ENCODE assay signal across 19 cellular contexts in the genomic region with DNA sequence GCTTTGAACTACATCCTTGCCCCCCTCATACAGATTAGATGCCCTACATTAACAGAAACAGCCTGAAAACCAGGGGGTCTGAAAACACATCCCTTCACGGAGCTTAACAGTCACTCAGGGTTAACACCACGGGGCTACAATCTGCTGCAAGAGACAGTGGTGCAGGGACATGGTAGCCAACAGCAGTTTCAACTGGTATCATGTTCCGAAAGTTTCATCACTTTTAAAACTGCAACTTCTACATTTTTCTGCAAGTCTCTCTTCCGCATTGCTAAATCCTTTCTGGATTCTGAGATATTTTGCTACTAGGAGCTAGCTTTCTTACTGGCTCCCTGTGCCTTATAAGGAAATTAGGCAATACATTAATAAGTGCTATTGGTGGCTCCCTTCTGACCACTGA.
A peak's percentile ranks its signal among the peaks of the same experiment; 100 is the strongest.
DNase-seq lines count a peak whose midpoint lies in the region; ATAC-seq and TF ChIP-seq lines count a peak whose summit lies in the region.
"Had no signal": no experiment of that assay in that cellular context is flagged by ENCODE, and none has a peak within 500 bp of the region (broad histone marks: within the 10 kb centered on the region; RNA-seq: fewer than 3 reads in every experiment).

No MANE protein-coding gene starts in this region.

- no peak overlapping the region for H3K14ac ChIP-seq in IMR-90 (replicated peaks; ENCODE audit: low read depth, low read length)

- H2AFZ ChIP-seq in IMR-90 (replicated peaks; ENCODE audit: low read length, poor library complexity) (no peak overlapping the region), smooth muscle cell (ENCODE audit: low read depth) (no peak overlapping the region)

- TF ChIP-seq EP300 in gastroesophageal sphincter (IDR thresholded peaks at IDR 0.05), result no peak

- H3K23ac ChIP-seq in IMR-90 (ENCODE audit: low read depth, low read length), result no peak overlapping the region

- 75% methylated on average over 2 of the region's 4 CpGs; no CpG with 5 or more reads in 1 of the 2 experiments for WGBS in IMR-90 (ENCODE audit: extremely low coverage in 2 of 2, insufficient read length in 1 of 2), 2 experiments
- 74 to 85% methylated on average over 3 to 4 of the region's 4 CpGs for WGBS in gastroesophageal sphincter (ENCODE audit: low coverage in 1 of 2), 2 donors
- WGBS in smooth muscle cell (ENCODE audit: low lambda C conversion rate), result 28% methylated on average over 4 of the region's 4 CpGs

- BruUV-seq in IMR-90 (replicated peaks; lab: Mats Ljungman, UMichigan), result no TSS peak

- H3K9ac ChIP-seq in IMR-90 (ENCODE audit: low read depth, low read length) (no peak overlapping the region), smooth muscle cell (ENCODE audit: low read depth) (no peak overlapping the region)
- H3K9ac ChIP-seq: BLaER1 treated with 17β-estradiol and CSF1 and Interleukin-3, amounts not matched to agents 10 nM and 100 nM had no signal

- H3K4me3 ChIP-seq in IMR-90 (ENCODE audit: insufficient read depth, low read depth, low read length) (no peak overlapping the region), gastroesophageal sphincter (no peak overlapping the region), smooth muscle cell (no peak overlapping the region)
- H3K4me3 ChIP-seq: BLaER1 treated with 17β-estradiol and CSF1 and Interleukin-3, amounts not matched to agents 10 nM and 100 nM; esophagus muscularis mucosa; right lobe of liver had no signal

- peaks cover 7% of the 10 kb centered on the region for H3K9me1 ChIP-seq in IMR-90 (ENCODE audit: insufficient read depth, low read length)

- H3K27me3 ChIP-seq in IMR-90 (ENCODE audit: control insufficient read depth, insufficient read depth, low read length) (no peaks in the 10 kb centered on the region), gastroesophageal sphincter (no peaks in the 10 kb centered on the region), smooth muscle cell (ENCODE audit: low read depth) (no peaks in the 10 kb centered on the region)
- H3K27me3 ChIP-seq: BLaER1 treated with 17β-estradiol and CSF1 and Interleukin-3, amounts not matched to agents 10 nM and 100 nM; esophagus muscularis mucosa; right lobe of liver had no signal

- H3K27ac ChIP-seq in IMR-90 (ENCODE audit: insufficient read depth, low read length) (no peak overlapping the region), gastroesophageal sphincter (no peak overlapping the region), smooth muscle cell (ENCODE audit: low read depth) (peak overlapping the region; percentile 41)
- H3K27ac ChIP-seq: BLaER1 treated with 17β-estradiol and CSF1 and Interleukin-3, amounts not matched to agents 10 nM and 100 nM; esophagus muscularis mucosa; right lobe of liver had no signal

- TF ChIP-seq POLR2A in IMR-90 (IDR thresholded peaks at IDR 0.05; ENCODE audit: low read depth, low read length) (no peak), gastroesophageal sphincter (IDR thresholded peaks at IDR 0.05) (no peak)

- H3K56ac ChIP-seq in IMR-90 (ENCODE audit: extremely low read depth, insufficient read depth, low read length), result no peak overlapping the region

- dilution Hi-C loops in IMR-90 (cut with HindIII; ENCODE audit: low sequenced_read_pairs, unreplicated experiment), result no loop called here

- CTCF ChIA-PET in IMR-90 (lab: Yijun Ruan, JAX), result interaction anchor here (0.6 to 1.6 kb wide), 5 partner anchors 9 to 257 kb away, joined by 3 to 7 read pairs (median 4); no protein-coding TSS in a partner anchor

- H3K79me1 ChIP-seq in IMR-90 (ENCODE audit: low read depth in 1 of 2, low read length in 2 of 2), result peaks cover 9 to 45% of the 10 kb centered on the region in 2 experiments

- H4K8ac ChIP-seq in IMR-90 (ENCODE audit: low read depth in 2 of 2, low read length in 2 of 2), result no peak overlapping the region

- no peaks in the 10 kb centered on the region for H3F3A ChIP-seq in smooth muscle cell (ENCODE audit: low read depth)

- no peak overlapping the region for H2AK9ac ChIP-seq in IMR-90 (replicated peaks; ENCODE audit: low read depth, low read length, poor library complexity)

- H2BK15ac ChIP-seq in IMR-90 (ENCODE audit: low read depth, low read length), result no peak overlapping the region

- H3K4me2 ChIP-seq in IMR-90 (ENCODE audit: low read depth, low read length) (no peak overlapping the region; the same call in 1 of the 2 replicates), smooth muscle cell (peak overlapping the region; percentile 82)

- DNase-seq in IMR-90 (no peak), SIG-M5 treated with dmso at 0.1 percent for 504 hours (lab: John Stamatoyannopoulos, UW; ENCODE audit: unreplicated experiment) (peak; percentile 89), smooth muscle cell (lab: John Stamatoyannopoulos, UW; ENCODE audit: unreplicated experiment) (no peak)
- DNase-seq: activated CD8-positive, alpha-beta T cell treated with anti-CD3 and anti-CD28 coated beads for 36 hours; anterior cingulate cortex; DMS79; HCEC 1CT; NCI-H146; OCI-M1; right lobe of liver; stimulated activated CD4-positive, alpha-beta T cell treated with anti-CD3 and anti-CD28 coated beads, Interleukin-4, amount 100 ng/mL, for 4 hours had no signal

- H2AK5ac ChIP-seq in IMR-90 (ENCODE audit: low read depth, low read length), result no peak overlapping the region

- POLR2A ChIA-PET in IMR-90 (lab: Charles Lee; ENCODE audit: unreplicated experiment), result no interaction called here

- H3K36me3 ChIP-seq in IMR-90 (ENCODE audit: control insufficient read depth, insufficient read depth, low read length) (no peaks in the 10 kb centered on the region), gastroesophageal sphincter (no peaks in the 10 kb centered on the region), smooth muscle cell (ENCODE audit: low read depth) (no peaks in the 10 kb centered on the region)
- H3K36me3 ChIP-seq: esophagus muscularis mucosa, right lobe of liver had no signal

- no peak overlapping the region for H3K18ac ChIP-seq in IMR-90 (ENCODE audit: low read depth, low read length)

- peak; percentile 35; the same call in 1 of the 2 replicates for ATAC-seq in IMR-90 (ENCODE audit: low read depth)
- ATAC-seq in gastroesophageal sphincter, result peak; percentile 37
- no peak for ATAC-seq in HG03469 (IDR thresholded peaks at IDR 0.05; ENCODE audit: unreplicated experiment)
- ATAC-seq in HG03565 (IDR thresholded peaks at IDR 0.05; ENCODE audit: unreplicated experiment), result no peak
- ATAC-seq in GM21576 (IDR thresholded peaks at IDR 0.05; ENCODE audit: unreplicated experiment), result no peak
- no peak for ATAC-seq in GM19395 (IDR thresholded peaks at IDR 0.05; ENCODE audit: unreplicated experiment)
- ATAC-seq: activated CD8-positive, alpha-beta T cell treated with anti-CD3 and anti-CD28 coated beads for 36 hours; SK-N-SH treated with all-trans-retinoic acid at 6 μM for 48 hours had no signal

- no peak overlapping the region for H2BK120ac ChIP-seq in IMR-90 (ENCODE audit: low read depth, low read length)

- H4K5ac ChIP-seq in IMR-90 (ENCODE audit: low read depth, low read length), result no peak overlapping the region

- H3K9me3 ChIP-seq in IMR-90 (ENCODE audit: control insufficient read depth, insufficient read depth, low read length), result no peaks in the 10 kb centered on the region
- no peaks in the 10 kb centered on the region for H3K9me3 ChIP-seq in gastroesophageal sphincter
- no peaks in the 10 kb centered on the region for H3K9me3 ChIP-seq in smooth muscle cell (replicated peaks; ENCODE audit: low read depth)
- H3K9me3 ChIP-seq: esophagus muscularis mucosa, right lobe of liver had no signal

- H4K20me1 ChIP-seq in IMR-90 (ENCODE audit: insufficient read depth, low read length) (peaks cover 6% of the 10 kb centered on the region; the same call in 1 of the 2 replicates), smooth muscle cell (ENCODE audit: low read depth) (peaks cover 4% of the 10 kb centered on the region)

- in situ Hi-C loops in IMR-90 (cut with MboI; ENCODE audit: low sequenced_read_pairs), result no loop called here

- H3K4ac ChIP-seq in IMR-90 (ENCODE audit: low read depth, low read length), result no peak overlapping the region

- H3K79me2 ChIP-seq in smooth muscle cell (ENCODE audit: low read depth), result peaks cover 24% of the 10 kb centered on the region

- intact Hi-C loops in IMR-90 (cut with micrococcal nuclease), result no loop called here

- no peak overlapping the region for H2BK5ac ChIP-seq in IMR-90 (ENCODE audit: low read depth, low read length, poor library complexity, severe bottlenecking)

- peaks cover 3% of the 10 kb centered on the region for H3K4me1 ChIP-seq in IMR-90 (ENCODE audit: control insufficient read depth, insufficient read depth, low read length)
- H3K4me1 ChIP-seq in gastroesophageal sphincter, result peaks cover 2 to 31% (median 18%) of the 10 kb centered on the region in 3 donors
- peaks cover 5% of the 10 kb centered on the region for H3K4me1 ChIP-seq in smooth muscle cell (ENCODE audit: low read depth)

- H4K91ac ChIP-seq in IMR-90 (ENCODE audit: insufficient read depth, low read depth, low read length), result no peak overlapping the region

- no peak for TF ChIP-seq RAD21 in IMR-90 (IDR thresholded peaks at IDR 0.05; ENCODE audit: low read length)

- H2BK20ac ChIP-seq in IMR-90 (ENCODE audit: low read depth, low read length), result no peak overlapping the region

- no peak for TF ChIP-seq CTCF in IMR-90 (conservative IDR thresholded peaks at IDR 0.05; ENCODE audit: low read depth, low read length)
- TF ChIP-seq CTCF in gastroesophageal sphincter (IDR thresholded peaks at IDR 0.05), result no peak
- TF ChIP-seq CTCF in smooth muscle cell (IDR thresholded peaks at IDR 0.05; ENCODE audit: borderline replicate concordance, insufficient read depth, poor library complexity, severe bottlenecking), result no peak

TF ChIP-seq in IMR-90, 13 proteins besides CTCF, POLR2A, EP300 and RAD21:
- TF ChIP-seq RFX5 (IDR thresholded peaks at IDR 0.05; ENCODE audit: low read depth, low read length) (no peak), SMC3 (IDR thresholded peaks at IDR 0.05; ENCODE audit: low read depth, low read length) (no peak), NFE2L2 (IDR thresholded peaks at IDR 0.05; ENCODE audit: low read depth, low read length) (no peak), RCOR1 (IDR thresholded peaks at IDR 0.05; ENCODE audit: insufficient replicate concordance, low read length) (no peak), MAFK (IDR thresholded peaks at IDR 0.05; ENCODE audit: low read depth, low read length) (no peak), CEBPB (IDR thresholded peaks at IDR 0.05; ENCODE audit: low read depth, low read length) (no peak)
TF ChIP-seq in IMR-90: peak in this region for 0.

Comparison
In these comparisons a context has a peak if more than half of its experiments do, and no peak if none do; other contexts are left out.
1. ATAC-seq: peak in IMR-90 (single experiment) and gastroesophageal sphincter (single experiment); none in HG03469 (single experiment), HG03565 (single experiment), GM21576 (single experiment) and GM19395 (single experiment).